Comparison of ENCODE assay signal across 17 cellular contexts in the genomic region with DNA sequence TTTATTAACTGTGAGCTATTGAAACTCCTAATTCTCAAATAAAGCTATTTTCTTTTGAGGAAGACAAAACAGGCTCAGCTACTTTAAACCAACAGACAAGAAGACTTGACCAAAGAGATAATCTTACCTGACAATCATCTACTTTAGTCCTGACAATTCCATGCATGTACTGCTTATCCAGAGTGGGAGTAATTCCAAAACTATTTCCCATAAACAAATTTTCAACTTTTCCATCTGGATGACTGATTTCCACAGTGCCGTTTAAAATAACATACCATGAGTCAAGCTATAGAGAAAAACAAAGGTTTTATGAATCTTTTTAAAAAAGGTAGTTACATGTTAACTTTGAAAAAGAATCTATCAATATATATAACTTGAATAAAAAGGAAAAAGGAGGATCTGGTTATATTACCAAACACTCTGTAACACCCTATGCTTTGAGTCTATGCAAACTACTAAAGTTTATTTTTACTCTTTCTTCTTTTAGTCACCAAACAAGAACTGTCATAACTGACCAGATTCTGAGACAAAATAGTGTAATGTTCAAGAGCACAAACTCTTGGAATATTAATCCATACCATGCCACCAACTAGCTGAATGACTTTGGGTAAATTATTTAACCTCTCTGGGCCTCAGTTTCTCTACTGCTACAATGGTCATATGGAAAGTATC.
DNase-seq lines count a peak whose midpoint lies in the region; ATAC-seq, FAIRE-seq and TF ChIP-seq lines count a peak whose summit lies in the region.
"Had no signal": no experiment of that assay in that cellular context is flagged by ENCODE, and none has a peak within 500 bp of the region (broad histone marks: within the 10 kb centered on the region; RNA-seq: fewer than 3 reads in every experiment).

No MANE protein-coding gene starts in this region.

- H3K9me3 Mint-ChIP-seq in CD8-positive, alpha-beta T cell = no peaks in the 10 kb centered on the region
- H3K9me3 Mint-ChIP-seq: immature natural killer cell had no signal

- CTCF ChIA-PET in CD8-positive, alpha-beta T cell (lab: Charles Lee) = interaction anchor here (0.7 to 1.6 kb wide), 3 partner anchors 28 to 502 kb away, joined by 3 to 4 read pairs (median 3); no protein-coding TSS in a partner anchor

- H3K4me3 ChIP-seq in astrocyte of the spinal cord (ENCODE audit: low read depth, low read length) = no peak overlapping the region
- no peak overlapping the region for H3K4me3 ChIP-seq in neutrophil (ENCODE audit: low read depth in 1 of 2, low read length in 1 of 2)
- H3K4me3 ChIP-seq in CD8-positive, alpha-beta T cell (ENCODE audit: low read depth, low read length) = no peak overlapping the region
- H3K4me3 ChIP-seq in BE2C (ENCODE audit: low read depth, low read length) = no peak overlapping the region
- H3K4me3 ChIP-seq: BLaER1, mucosa of descending colon, thoracic aorta had no signal

- peaks cover 32% of the 10 kb centered on the region for H3K4me1 Mint-ChIP-seq in CD8-positive, alpha-beta T cell (ENCODE audit: low read depth)

- peaks cover 76% of the 10 kb centered on the region for H3K36me3 Mint-ChIP-seq in CD8-positive, alpha-beta T cell

- POLR2A ChIA-PET in CD8-positive, alpha-beta T cell (lab: Charles Lee) = no interaction called here

- H3K9me3 ChIP-seq in neutrophil (no peaks in the 10 kb centered on the region), BE2C (no peaks in the 10 kb centered on the region)
- H3K9me3 ChIP-seq in CD8-positive, alpha-beta T cell (ENCODE audit: low read length) = no peaks in the 10 kb centered on the region
- H3K9me3 ChIP-seq: BLaER1, mucosa of descending colon, thoracic aorta had no signal

- ATAC-seq in GM18517 (IDR thresholded peaks at IDR 0.05; ENCODE audit: unreplicated experiment) (peak; percentile 60), HG02852 (IDR thresholded peaks at IDR 0.05; ENCODE audit: unreplicated experiment) (peak; percentile 69)
- no peak for ATAC-seq in CD8-positive, alpha-beta T cell
- no peak for ATAC-seq in stimulated activated naive CD8-positive, alpha-beta T cell treated with anti-CD3 and anti-CD28 coated beads, Interleukin-15, Interleukin-2, amounts not matched to agents 100 U/mL and 50 U/mL, for 24 hours
- ATAC-seq: mucosa of descending colon had no signal

- FAIRE-seq in HTR-8/SVneo (lab: Jason Lieb, UNC) = no peak

- H3K27ac Mint-ChIP-seq in CD8-positive, alpha-beta T cell = no peak overlapping the region
- H3K27ac Mint-ChIP-seq: progenitor cell of endocrine pancreas had no signal

- H3K4me1 ChIP-seq in neutrophil (ENCODE audit: control insufficient read depth in 1 of 2, insufficient read depth in 1 of 2, low read depth in 1 of 2, low read length in 1 of 2) (peaks cover 0 to 7% of the 10 kb centered on the region in 2 experiments), BE2C (no peaks in the 10 kb centered on the region)
- H3K4me1 ChIP-seq in CD8-positive, alpha-beta T cell (ENCODE audit: insufficient read depth, low read length) = no peaks in the 10 kb centered on the region
- H3K4me1 ChIP-seq: BLaER1 had no signal

- TF ChIP-seq CTCF in astrocyte of the spinal cord (IDR thresholded peaks at IDR 0.05; ENCODE audit: low read depth, low read length) = no peak
- no peak for TF ChIP-seq CTCF in neutrophil (IDR thresholded peaks at IDR 0.05)
- TF ChIP-seq CTCF in CD8-positive, alpha-beta T cell (IDR thresholded peaks at IDR 0.05) = no peak
- no peak for TF ChIP-seq CTCF in BE2C (IDR thresholded peaks at IDR 0.05; ENCODE audit: low read depth, low read length)

- intact Hi-C loops in CD8-positive, alpha-beta T cell (cut with DNase I, micrococcal nuclease) = loop anchor here in 1 of 2 experiments (2.0 to 5.0 kb wide), 2 partner anchors 15 to 43 kb away; no protein-coding TSS in a partner anchor

- H3K27me3 Mint-ChIP-seq in CD8-positive, alpha-beta T cell (ENCODE audit: low read depth) = no peaks in the 10 kb centered on the region
- H3K27me3 Mint-ChIP-seq: progenitor cell of endocrine pancreas had no signal

- H3K36me3 ChIP-seq in neutrophil = peaks cover 56% of the 10 kb centered on the region
- H3K36me3 ChIP-seq in CD8-positive, alpha-beta T cell (ENCODE audit: insufficient read depth, low read length) = peaks cover 19% of the 10 kb centered on the region
- H3K36me3 ChIP-seq in BE2C = peaks cover 27% of the 10 kb centered on the region

- no peak overlapping the region for H3K4me3 Mint-ChIP-seq in CD8-positive, alpha-beta T cell
- H3K4me3 Mint-ChIP-seq: immature natural killer cell had no signal

- in situ Hi-C loops in astrocyte of the spinal cord (cut with HindIII; ENCODE audit: low sequenced_read_pairs) = no loop called here

- peak overlapping the region; percentile 35 for H3K27ac ChIP-seq in neutrophil
- H3K27ac ChIP-seq in CD8-positive, alpha-beta T cell (ENCODE audit: low read depth, low read length) = no peak overlapping the region
- H3K27ac ChIP-seq: BLaER1, thoracic aorta had no signal

- H3K27me3 ChIP-seq in neutrophil (no peaks in the 10 kb centered on the region), BE2C (no peaks in the 10 kb centered on the region)
- H3K27me3 ChIP-seq in CD8-positive, alpha-beta T cell (ENCODE audit: insufficient read depth, low read length) = no peaks in the 10 kb centered on the region
- H3K27me3 ChIP-seq: BLaER1 had no signal

- DNase-seq in astrocyte of the spinal cord (ENCODE audit: low read depth, low spot score) = peak; percentile 7
- DNase-seq in CD8-positive, alpha-beta T cell = no peak
- DNase-seq in BE2C = no peak
- no peak for DNase-seq in HTR-8/SVneo (ENCODE audit: insufficient read length, low spot score)
- DNase-seq in stimulated activated naive CD8-positive, alpha-beta T cell treated with anti-CD3 and anti-CD28 coated beads, Interleukin-15, Interleukin-2, amounts not matched to agents 100 U/mL and 50 U/mL, for 24 hours = no peak
- DNase-seq: activated CD8-positive, alpha-beta memory T cell treated with anti-CD3 and anti-CD28 coated beads for 24 hours; activated naive CD4-positive, alpha-beta T cell treated with anti-CD3 and anti-CD28 coated beads, Interleukin-2, amount 50 U/mL, for 16 hours; DMS53; immature natural killer cell; mucosa of descending colon; NCI-H446 had no signal

Comparison
In these comparisons a context has a peak if more than half of its experiments do, and no peak if none do; other contexts are left out.
1. ATAC-seq: peak in GM18517 (single experiment) and HG02852 (single experiment); none in CD8-positive, alpha-beta T cell (single experiment) and stimulated activated naive CD8-positive, alpha-beta T cell treated with anti-CD3 and anti-CD28 coated beads, Interleukin-15, Interleukin-2, amounts not matched to agents 100 U/mL and 50 U/mL, for 24 hours (single experiment).